ENCODE assay signal across 8 cellular contexts in the genomic region with DNA sequence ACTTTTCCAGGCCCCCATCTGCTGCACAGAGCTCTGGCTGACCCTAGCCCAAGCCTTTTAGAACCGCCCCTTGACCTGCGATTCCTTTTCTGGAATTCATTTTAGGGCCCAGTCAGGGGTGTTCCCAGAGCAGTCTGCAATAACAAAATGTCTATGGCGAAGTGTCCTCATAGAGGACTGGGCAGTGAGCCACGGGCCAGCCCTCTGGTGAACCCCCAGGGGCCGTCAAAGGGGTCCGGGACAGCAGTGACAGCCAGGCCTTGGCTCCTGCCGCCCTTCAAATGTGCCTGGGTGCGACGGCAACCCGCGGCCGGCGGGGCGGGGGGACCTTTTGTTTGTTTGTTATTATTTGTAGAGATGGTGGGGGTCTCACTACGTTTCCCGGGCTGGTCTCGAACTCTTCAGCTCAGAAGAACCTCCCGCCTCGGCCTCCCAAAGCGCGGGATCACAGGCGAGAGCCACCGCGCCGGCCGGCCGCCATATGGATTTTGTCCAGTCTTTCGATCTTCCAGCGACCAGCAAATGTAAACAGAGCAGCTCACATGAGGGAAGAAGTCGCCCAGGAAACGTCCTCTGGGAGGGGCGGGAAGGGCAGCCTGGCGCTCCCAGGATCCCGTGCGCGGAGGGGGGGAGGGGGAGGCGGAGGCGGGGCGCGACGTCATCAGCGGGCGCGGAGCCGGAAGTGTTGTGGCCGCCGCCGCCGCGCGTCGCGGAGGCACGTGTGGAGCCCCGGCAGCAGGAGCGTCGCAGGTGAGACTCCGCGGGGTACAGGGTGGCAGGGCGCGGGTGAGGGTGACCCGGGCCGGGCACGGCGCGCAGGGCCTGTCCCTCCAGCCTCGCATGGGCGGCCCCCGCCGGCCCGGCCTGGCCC. TPM values are rescaled to one million over a fixed set of nuclear protein-coding genes. Genes with fewer than 3 reads are reported as not detected.
A peak's percentile ranks its signal among the peaks of the same experiment; 100 is the strongest.
DNase-seq lines count a peak whose midpoint lies in the region; ATAC-seq and TF ChIP-seq lines count a peak whose summit lies in the region.

TRMT61A (plus strand) TSS at position 685 of the 871 bp plus-strand sequence. CDS start 783 bp downstream, outside the sequence.

- H3K27ac Mint-ChIP-seq in activated T-helper 1 cell treated with anti-CD3 and anti-CD28 coated beads, Interleukin-12 subunit alpha, Interleukin-12 subunit beta, Interleukin-2, Interleukin-4 antibody, amounts not matched to agents 30 ng/mL and 10 ng/mL and 1 ng/mL, durations not matched to agents 14 hours and 24 hours and 36 hours = peak within 1 kb of the TSS; percentile 96
- H3K27ac Mint-ChIP-seq in naive B cell = peak within 1 kb of the TSS; percentile 90 to 97 (median 96)
- peak within 1 kb of the TSS; percentile 96 for H3K27ac Mint-ChIP-seq in stimulated activated effector memory CD8-positive, alpha-beta T cell treated with anti-CD3 and anti-CD28 coated beads, Interleukin-12 subunit alpha, Interleukin-12 subunit beta, amount 100 ng/mL, for 72 hours

- H3K4me3 ChIP-seq in Jurkat, Clone E6-1 (ENCODE audit: low read length) = peak within 1 kb of the TSS; percentile 80
- peak within 1 kb of the TSS; percentile 90 to 94 for H3K4me3 ChIP-seq in Panc1 (ENCODE audit: low read depth in 2 of 2, low read length in 2 of 2)
- peak within 1 kb of the TSS; percentile 70 to 100 (median 82) for H3K4me3 ChIP-seq in esophagus squamous epithelium

- peaks cover 29% of the 10 kb centered on the region for H3K4me1 Mint-ChIP-seq in activated T-helper 1 cell treated with anti-CD3 and anti-CD28 coated beads, Interleukin-12 subunit alpha, Interleukin-12 subunit beta, Interleukin-2, Interleukin-4 antibody, amounts not matched to agents 30 ng/mL and 10 ng/mL and 1 ng/mL, durations not matched to agents 14 hours and 24 hours and 36 hours (ENCODE audit: low read depth)
- H3K4me1 Mint-ChIP-seq in naive B cell = peaks cover 42 to 57% (median 48%) of the 10 kb centered on the region in 3 donors
- peaks cover 50% of the 10 kb centered on the region for H3K4me1 Mint-ChIP-seq in stimulated activated effector memory CD8-positive, alpha-beta T cell treated with anti-CD3 and anti-CD28 coated beads, Interleukin-12 subunit alpha, Interleukin-12 subunit beta, amount 100 ng/mL, for 72 hours

- H3K27ac ChIP-seq in Panc1 (ENCODE audit: low read length) = peak within 1 kb of the TSS; percentile 89
- peak within 1 kb of the TSS; percentile 82 to 93 (median 90) for H3K27ac ChIP-seq in esophagus squamous epithelium

- H3K36me3 ChIP-seq in Panc1 (ENCODE audit: control insufficient read depth, insufficient read depth, low read length) = peaks cover 4% of the 10 kb centered on the region; the same call in 1 of the 2 replicates
- peaks cover 0 to 37% (median 0%) of the 10 kb centered on the region in 3 donors for H3K36me3 ChIP-seq in esophagus squamous epithelium

- H3K9me3 Mint-ChIP-seq in activated T-helper 1 cell treated with anti-CD3 and anti-CD28 coated beads, Interleukin-12 subunit alpha, Interleukin-12 subunit beta, Interleukin-2, Interleukin-4 antibody, amounts not matched to agents 30 ng/mL and 10 ng/mL and 1 ng/mL, durations not matched to agents 14 hours and 24 hours and 36 hours = no peaks in the 10 kb centered on the region
- H3K9me3 Mint-ChIP-seq in naive B cell = no peaks in the 10 kb centered on the region
- no peaks in the 10 kb centered on the region for H3K9me3 Mint-ChIP-seq in stimulated activated effector memory CD8-positive, alpha-beta T cell treated with anti-CD3 and anti-CD28 coated beads, Interleukin-12 subunit alpha, Interleukin-12 subunit beta, amount 100 ng/mL, for 72 hours

- H3K27me3 ChIP-seq in Panc1 (ENCODE audit: control insufficient read depth, insufficient read depth, low read length) = no peaks in the 10 kb centered on the region
- H3K27me3 ChIP-seq in esophagus squamous epithelium = no peaks in the 10 kb centered on the region

- CTCF ChIA-PET in Panc1 (lab: Charles Lee) = interaction anchor here (0.6 to 1.5 kb wide), 2 partner anchors 10 to 1477 kb away, joined by 4 to 7 read pairs; no protein-coding TSS in a partner anchor

- ATAC-seq in GM19324 (IDR thresholded peaks at IDR 0.05; ENCODE audit: low FRiP score, unreplicated experiment) (peak; percentile 53), Panc1 (peak; percentile 81), naive B cell (ENCODE audit: low read depth in 2 of 2) (peak; percentile 66 to 71)
- ATAC-seq in stimulated activated effector memory CD8-positive, alpha-beta T cell treated with anti-CD3 and anti-CD28 coated beads, Interleukin-12 subunit alpha, Interleukin-12 subunit beta, amount 100 ng/mL, for 72 hours = peak; percentile 81

- TF ChIP-seq CTCF in Panc1 (IDR thresholded peaks at IDR 0.05) (no peak), esophagus squamous epithelium (IDR thresholded peaks at IDR 0.05) (no peak)

- H3K36me3 Mint-ChIP-seq in activated T-helper 1 cell treated with anti-CD3 and anti-CD28 coated beads, Interleukin-12 subunit alpha, Interleukin-12 subunit beta, Interleukin-2, Interleukin-4 antibody, amounts not matched to agents 30 ng/mL and 10 ng/mL and 1 ng/mL, durations not matched to agents 14 hours and 24 hours and 36 hours (ENCODE audit: low read depth) = peaks cover 6% of the 10 kb centered on the region
- H3K36me3 Mint-ChIP-seq in naive B cell = no peaks in the 10 kb centered on the region
- H3K36me3 Mint-ChIP-seq in stimulated activated effector memory CD8-positive, alpha-beta T cell treated with anti-CD3 and anti-CD28 coated beads, Interleukin-12 subunit alpha, Interleukin-12 subunit beta, amount 100 ng/mL, for 72 hours = peaks cover 42% of the 10 kb centered on the region

- WGBS in esophagus squamous epithelium, 2 donors = 0 to 47% methylated on average over 3 of the region's 71 CpGs

- H3K4me3 Mint-ChIP-seq in activated T-helper 1 cell treated with anti-CD3 and anti-CD28 coated beads, Interleukin-12 subunit alpha, Interleukin-12 subunit beta, Interleukin-2, Interleukin-4 antibody, amounts not matched to agents 30 ng/mL and 10 ng/mL and 1 ng/mL, durations not matched to agents 14 hours and 24 hours and 36 hours = peak within 1 kb of the TSS; percentile 99
- peak within 1 kb of the TSS; percentile 83 to 97 (median 94) for H3K4me3 Mint-ChIP-seq in naive B cell
- peak within 1 kb of the TSS; percentile 91 for H3K4me3 Mint-ChIP-seq in stimulated activated effector memory CD8-positive, alpha-beta T cell treated with anti-CD3 and anti-CD28 coated beads, Interleukin-12 subunit alpha, Interleukin-12 subunit beta, amount 100 ng/mL, for 72 hours

- H3K27me3 Mint-ChIP-seq in activated T-helper 1 cell treated with anti-CD3 and anti-CD28 coated beads, Interleukin-12 subunit alpha, Interleukin-12 subunit beta, Interleukin-2, Interleukin-4 antibody, amounts not matched to agents 30 ng/mL and 10 ng/mL and 1 ng/mL, durations not matched to agents 14 hours and 24 hours and 36 hours (ENCODE audit: insufficient read depth) = peaks cover 9% of the 10 kb centered on the region
- H3K27me3 Mint-ChIP-seq in naive B cell = peaks cover 0 to 1% (median 0%) of the 10 kb centered on the region in 3 donors

- intact Hi-C loops in Panc1 (cut with micrococcal nuclease; ENCODE audit: unreplicated experiment) = no loop called here
- intact Hi-C loops in activated T-helper 1 cell treated with anti-CD3 and anti-CD28 coated beads, Interleukin-12 subunit alpha, Interleukin-12 subunit beta, Interleukin-2, Interleukin-4 antibody, amounts not matched to agents 30 ng/mL and 10 ng/mL and 1 ng/mL, durations not matched to agents 14 hours and 24 hours and 36 hours (cut with micrococcal nuclease) = loop anchor here (1.0 to 10.0 kb wide), 3 partner anchors 7 to 194 kb away; partner anchors contain the start of genes BAG5, COA8 and EIF5
- intact Hi-C loops in esophagus squamous epithelium (cut with DNase I) = no loop called here

- POLR2A ChIA-PET in Panc1 (lab: Charles Lee) = interaction anchor here (0.6 to 0.7 kb wide), 3 partner anchors 21 to 168 kb away, joined by 4 to 5 read pairs (median 4); no protein-coding TSS in a partner anchor

- BruUV-seq in Panc1 (replicated peaks; lab: Mats Ljungman, UMichigan) = TSS peak; percentile 96

- in situ Hi-C loops in Panc1 (cut with HindIII; ENCODE audit: low pct_unique_long_range_greater_than_20kb, low sequenced_read_pairs) = no loop called here

- H3K9me3 ChIP-seq in Panc1 (ENCODE audit: control insufficient read depth, insufficient read depth, low read depth, low read length) = no peaks in the 10 kb centered on the region
- H3K9me3 ChIP-seq in esophagus squamous epithelium = no peaks in the 10 kb centered on the region

- DNase-seq in AG08396 (ENCODE audit: low spot score) = peak; percentile 99
- DNase-seq in Jurkat, Clone E6-1 (ENCODE audit: low read depth, low spot score) = peak; percentile 58
- no peak for DNase-seq in Panc1 (ENCODE audit: low read depth, low spot score)
- peak; percentile 66 for DNase-seq in activated T-helper 1 cell treated with anti-CD3 and anti-CD28 coated beads, Interleukin-12 subunit alpha, Interleukin-12 subunit beta, Interleukin-2, Interleukin-4 antibody, amounts not matched to agents 30 ng/mL and 10 ng/mL and 1 ng/mL, durations not matched to agents 14 hours and 24 hours and 36 hours (ENCODE audit: low spot score)
- peak; percentile 38 for DNase-seq in esophagus squamous epithelium (lab: John Stamatoyannopoulos, UW)
- peak; percentile 62 for DNase-seq in naive B cell
- DNase-seq in stimulated activated effector memory CD8-positive, alpha-beta T cell treated with anti-CD3 and anti-CD28 coated beads, Interleukin-12 subunit alpha, Interleukin-12 subunit beta, amount 100 ng/mL, for 72 hours (ENCODE audit: low spot score in 2 of 2) = peak; percentile 64 to 84

- H3K4me1 ChIP-seq in Panc1 (ENCODE audit: control insufficient read depth, insufficient read depth, low read length) = peaks cover 36% of the 10 kb centered on the region
- peaks cover 13 to 74% (median 31%) of the 10 kb centered on the region in 3 donors for H3K4me1 ChIP-seq in esophagus squamous epithelium

- TF ChIP-seq POLR2A in esophagus squamous epithelium (IDR thresholded peaks at IDR 0.05) = peak in 1 of 4 donors; percentile 33

RNA-seq across cellular contexts. Expression of gene TRMT61A, which starts in this region (rescaled TPM):
- 12.1 TPM for polyA plus RNA-seq in Jurkat, Clone E6-1 (2012; ENCODE audit: insufficient read depth, insufficient read length)
- total RNA-seq in Panc1 (2021; ENCODE audit: unreplicated experiment) = 22.9 TPM
- polyA plus RNA-seq in Panc1 (2012; ENCODE audit: insufficient read length) = 23.8 TPM
- total RNA-seq in activated T-helper 1 cell treated with anti-CD3 and anti-CD28 coated beads, Interleukin-12 subunit alpha, Interleukin-12 subunit beta, Interleukin-2, Interleukin-4 antibody, amounts not matched to agents 30 ng/mL and 10 ng/mL and 1 ng/mL, durations not matched to agents 14 hours and 24 hours and 36 hours = 23.4 and 23.7 TPM in 2 replicates
- total RNA-seq in esophagus squamous epithelium = 10 to 100 TPM in 2 of 4 donors, 1 to 10 TPM in 2; 7.7 to 20.6 (median 9.9) TPM
- polyA plus RNA-seq in naive B cell (ENCODE audit: low read depth in 6 of 6) = 10 to 100 TPM in 1 of 6 donors, 1 to 10 TPM in 5; 6.2 to 13.9 (median 8.3) TPM
